Comparison of ENCODE assay signal across 8 cellular contexts in the genomic region with DNA sequence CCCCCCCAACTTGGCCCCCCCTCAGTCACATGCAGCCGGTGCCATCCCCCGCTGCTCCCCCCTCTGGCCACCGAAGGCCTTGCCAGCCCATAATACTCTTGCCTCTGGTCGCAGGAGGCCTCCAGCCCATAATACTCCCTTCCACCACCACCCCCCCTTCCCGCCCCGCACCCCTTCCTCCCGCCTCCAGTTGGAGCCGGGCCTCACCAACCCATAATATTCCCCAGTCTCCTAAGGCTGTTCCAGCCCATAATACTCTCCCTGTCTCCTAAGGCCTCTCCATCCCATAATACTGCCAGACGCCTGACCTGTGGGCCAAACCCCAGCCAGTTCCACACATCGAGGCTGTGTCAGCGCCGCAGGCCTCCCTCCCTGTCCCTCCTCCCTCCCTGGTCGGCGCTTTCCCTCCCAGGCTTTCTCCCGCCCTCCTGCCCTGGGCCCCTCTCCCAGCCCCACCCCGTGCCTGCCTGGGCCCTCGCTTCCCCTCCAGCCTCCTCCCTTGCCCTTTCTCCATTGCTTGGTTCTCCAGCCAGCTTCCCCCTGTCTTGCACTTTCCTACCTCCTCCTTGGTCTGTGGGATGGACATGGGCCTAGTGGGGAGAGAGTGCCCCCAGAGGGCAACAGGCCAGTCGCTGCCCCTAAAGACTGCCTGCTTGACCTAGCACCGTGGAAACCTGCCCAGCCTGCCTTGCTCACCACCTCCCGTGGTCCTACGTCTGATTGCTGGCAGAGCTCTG.
DNase-seq lines count a peak whose midpoint lies in the region; ATAC-seq and TF ChIP-seq lines count a peak whose summit lies in the region.

No MANE protein-coding gene starts in this region.

- peak; percentile 62 for ATAC-seq in central memory CD8-positive, alpha-beta T cell (replicated peaks; ENCODE audit: extremely low read depth, poor library complexity, severe bottlenecking)
- no peak for ATAC-seq in GM21447 (IDR thresholded peaks at IDR 0.05; ENCODE audit: unreplicated experiment)

- H3K9me3 ChIP-seq in iPS-20b (ENCODE audit: insufficient read depth, low read depth, low read length): no peaks in the 10 kb centered on the region

- peaks cover 5% of the 10 kb centered on the region for H3K27me3 ChIP-seq in iPS-20b (ENCODE audit: insufficient read depth, low read length)

- no peaks in the 10 kb centered on the region for H3K9me3 Mint-ChIP-seq in central memory CD8-positive, alpha-beta T cell

- H3K27me3 Mint-ChIP-seq in central memory CD8-positive, alpha-beta T cell: no peaks in the 10 kb centered on the region

- peak overlapping the region; percentile 46 for H3K4me3 Mint-ChIP-seq in central memory CD8-positive, alpha-beta T cell

- H3K4me3 ChIP-seq in GM12864 (ENCODE audit: low read depth, low read length): no peak overlapping the region
- peak overlapping the region; percentile 17; the same call in 1 of the 2 replicates for H3K4me3 ChIP-seq in iPS-20b (ENCODE audit: low read length)
- no peak overlapping the region for H3K4me3 ChIP-seq in retinal pigment epithelial cell (ENCODE audit: low read length)

- H3K4me1 Mint-ChIP-seq in central memory CD8-positive, alpha-beta T cell: peaks cover 39% of the 10 kb centered on the region

- no peaks in the 10 kb centered on the region for H3K36me3 ChIP-seq in iPS-20b (ENCODE audit: insufficient read depth, low read depth, low read length)

- H3K4me1 ChIP-seq in iPS-20b (ENCODE audit: insufficient read depth, low read length): peaks cover 16% of the 10 kb centered on the region; the same call in 1 of the 2 replicates

- H3K27ac Mint-ChIP-seq in central memory CD8-positive, alpha-beta T cell (ENCODE audit: low read depth): peak overlapping the region; percentile 91

- peaks cover 3% of the 10 kb centered on the region for H3K36me3 Mint-ChIP-seq in central memory CD8-positive, alpha-beta T cell (ENCODE audit: insufficient read depth)

- H3K9ac ChIP-seq in iPS-20b (ENCODE audit: low read depth, low read length): peak overlapping the region; percentile 55; the same call in 1 of the 2 replicates

- DNase-seq in GM12864 (ENCODE audit: low read depth): peak; percentile 60
- peak; percentile 96 for DNase-seq in NCI-H1436 (lab: John Stamatoyannopoulos, UW)
- peak; percentile 84 for DNase-seq in SKM-1 treated with dmso at 0.1 percent for 144 hours (lab: John Stamatoyannopoulos, UW; ENCODE audit: unreplicated experiment)
- DNase-seq in central memory CD8-positive, alpha-beta T cell (ENCODE audit: low spot score in 2 of 2): peak; percentile 34 to 55
- DNase-seq in retinal pigment epithelial cell (ENCODE audit: low read depth): peak; percentile 96

- H3K27ac ChIP-seq in 22Rv1 (peak overlapping the region; percentile 93), iPS-20b (ENCODE audit: low read length) (peak overlapping the region; percentile 75)

- TF ChIP-seq CTCF in 22Rv1 (IDR thresholded peaks at IDR 0.05) (0 out of 2 replicates have a peak, but pooled peaks have one; percentile 1), GM12864 (IDR thresholded peaks at IDR 0.05; ENCODE audit: low read depth, low read length, missing control alignments) (peak; percentile 23), retinal pigment epithelial cell (conservative IDR thresholded peaks at IDR 0.05; ENCODE audit: low read depth, low read length) (peak; percentile 23)

Comparison
In these comparisons a context has a peak if more than half of its experiments do, and no peak if none do; other contexts are left out.
1. DNase-seq: peak in every context shown above with its lines; median percentile 96 in NCI-H1436; 96 in retinal pigment epithelial cell; 84 in SKM-1 treated with dmso at 0.1 percent for 144 hours; 60 in GM12864; 44 in central memory CD8-positive, alpha-beta T cell.